6 cellular contexts compared by ENCODE assay signal in genomic region chr20:34432662-34433061, GRCh38.
DNase-seq lines count a peak whose midpoint lies in the region; ATAC-seq, FAIRE-seq and TF ChIP-seq lines count a peak whose summit lies in the region.
"Not testable (repeated sequence)": the region's sequence is repeated elsewhere in the genome, so short reads cannot be mapped to it uniquely, and the experiment has no call there.

No MANE protein-coding gene starts in this region.

- intact Hi-C loops in IMR-90 (cut with micrococcal nuclease); K562 (cut with micrococcal nuclease); HepG2 (cut with micrococcal nuclease; ENCODE audit: unreplicated experiment); thyroid gland (cut with DNase I): not testable (repeated sequence)

- BruUV-seq in IMR-90 (replicated peaks; lab: Mats Ljungman, UMichigan); K562 (replicated peaks; lab: Mats Ljungman, UMichigan); HepG2 (replicated peaks; lab: Mats Ljungman, UMichigan): not testable (repeated sequence)

- H3K9me3 ChIP-seq in A549; IMR-90 (ENCODE audit: control insufficient read depth, insufficient read depth, low read length); K562 (replicated peaks; ENCODE audit: control insufficient read depth, insufficient read depth, low read depth, low read length); HepG2 (ENCODE audit: low read length); thyroid gland: not testable (repeated sequence)

- CTCF ChIA-PET in A549 (lab: Yijun Ruan, JAX); K562 (lab: Yijun Ruan, JAX; ENCODE audit: low intra/inter-chr PET ratio); HepG2 (lab: Yijun Ruan, JAX; ENCODE audit: low intra/inter-chr PET ratio, low total read pairs): not testable (repeated sequence)
- CTCF ChIA-PET in IMR-90 (lab: Yijun Ruan, JAX) = interaction anchor here (1.3 kb wide), 1 partner anchor 120 kb away, joined by 3 read pairs; no protein-coding TSS in a partner anchor

- in situ Hi-C loops in IMR-90 (cut with MboI; ENCODE audit: low sequenced_read_pairs); K562 (cut with MboI); HepG2 (cut with HindIII; ENCODE audit: extremely low pct_ligation_motif_present, low pct_unique_long_range_greater_than_20kb): not testable (repeated sequence)

- not testable (repeated sequence) for H3K56ac ChIP-seq in IMR-90 (ENCODE audit: extremely low read depth, insufficient read depth, low read length)

- peaks cover 45 to 75% of the 10 kb centered on the region in 2 experiments for H3K79me1 ChIP-seq in IMR-90 (ENCODE audit: low read depth in 1 of 2, low read length in 2 of 2)

- not testable (repeated sequence) for ATAC-seq in A549; IMR-90 (ENCODE audit: low read depth); K562; HepG2

- H4K91ac ChIP-seq in IMR-90 (ENCODE audit: insufficient read depth, low read depth, low read length) = not testable (repeated sequence)

- TF ChIP-seq RAD21 in A549 (conservative IDR thresholded peaks at IDR 0.05 in 1 of 2, IDR thresholded peaks at IDR 0.05 in 1 of 2); IMR-90 (IDR thresholded peaks at IDR 0.05; ENCODE audit: low read length); K562 (CRISPR knock-in tag; conservative IDR thresholded peaks at IDR 0.05 in 1 of 2, IDR thresholded peaks at IDR 0.05 in 1 of 2); HepG2 (CRISPR knock-in tag; IDR thresholded peaks at IDR 0.05): not testable (repeated sequence)

- not testable (repeated sequence) for H2AK9ac ChIP-seq in IMR-90 (replicated peaks; ENCODE audit: low read depth, low read length, poor library complexity)

- not testable (repeated sequence) for H3K4me3 ChIP-seq in A549; IMR-90 (ENCODE audit: insufficient read depth, low read depth, low read length); K562; HepG2 (replicated peaks in 1 of 3; ENCODE audit: insufficient read depth in 1 of 3, low read depth in 2 of 3, low read length in 3 of 3); thyroid gland (replicated peaks in 1 of 3)

- not testable (repeated sequence) for H4K8ac ChIP-seq in IMR-90 (ENCODE audit: low read depth in 2 of 2, low read length in 2 of 2)

- H3K9ac ChIP-seq in IMR-90 (ENCODE audit: low read depth, low read length); K562 (ENCODE audit: insufficient read depth in 1 of 2, low read depth in 2 of 2, low read length in 2 of 2); HepG2 (ENCODE audit: insufficient read depth, low read depth, low read length): not testable (repeated sequence)

- not testable (repeated sequence) for H3K79me2 ChIP-seq in K562 (ENCODE audit: control insufficient read depth, insufficient read depth, low read length); HepG2 (ENCODE audit: insufficient read depth, low read length)

- H3K27me3 ChIP-seq in IMR-90 (ENCODE audit: control insufficient read depth, insufficient read depth, low read length); K562 (ENCODE audit: control insufficient read depth in 2 of 2, insufficient read depth in 2 of 2, low read length in 2 of 2); HepG2 (ENCODE audit: control insufficient read depth in 1 of 2, insufficient read depth in 2 of 2, low read length in 2 of 2); thyroid gland: not testable (repeated sequence)

- H3K9me1 ChIP-seq in IMR-90 (ENCODE audit: insufficient read depth, low read length); K562 (ENCODE audit: control insufficient read depth, insufficient read depth, low read length): not testable (repeated sequence)

- not testable (repeated sequence) for TF ChIP-seq EP300 in A549 (IDR thresholded peaks at IDR 0.05); K562 (IDR thresholded peaks at IDR 0.05; ENCODE audit: low read length); HepG2 (IDR thresholded peaks at IDR 0.05; ENCODE audit: low read depth in 2 of 2, low read length in 2 of 2); HepG2 (CRISPR knock-in tag; IDR thresholded peaks at IDR 0.05; ENCODE audit: borderline replicate concordance)

- not testable (repeated sequence) for DNase-seq in A549 (ENCODE audit: low read depth in 1 of 2, low spot score in 1 of 2); HTR-8/SVneo (ENCODE audit: insufficient read length, low spot score); IMR-90; K562 (ENCODE audit: extremely low read depth in 1 of 4, low spot score in 3 of 4); HepG2 (ENCODE audit: low spot score); thyroid gland

- peaks cover 20% of the 10 kb centered on the region for H3K36me3 ChIP-seq in IMR-90 (ENCODE audit: control insufficient read depth, insufficient read depth, low read length)
- H3K36me3 ChIP-seq in K562 (ENCODE audit: control insufficient read depth, insufficient read depth, low read length) = peaks cover 43% of the 10 kb centered on the region; the same call in 2 of the 3 replicates
- peaks cover 16 to 47% of the 10 kb centered on the region in 2 experiments for H3K36me3 ChIP-seq in HepG2 (replicated peaks in 1 of 2; ENCODE audit: control insufficient read depth in 1 of 2, insufficient read depth in 2 of 2, low read length in 2 of 2)
- H3K36me3 ChIP-seq in thyroid gland = not testable (repeated sequence)

- not testable (repeated sequence) for H2BK15ac ChIP-seq in IMR-90 (ENCODE audit: low read depth, low read length)

- not testable (repeated sequence) for H3K4me1 ChIP-seq in A549; IMR-90 (ENCODE audit: control insufficient read depth, insufficient read depth, low read length); K562 (replicated peaks in 1 of 2; ENCODE audit: control insufficient read depth in 2 of 2, insufficient read depth in 2 of 2, low read length in 2 of 2); HepG2 (ENCODE audit: insufficient read depth, low read length)
- H3K4me1 ChIP-seq in thyroid gland = peaks cover 27 to 36% of the 10 kb centered on the region in 2 donors

- not testable (repeated sequence) for H2AK5ac ChIP-seq in IMR-90 (ENCODE audit: low read depth, low read length)

- H3K23ac ChIP-seq in IMR-90 (ENCODE audit: low read depth, low read length) = not testable (repeated sequence)

- H2BK20ac ChIP-seq in IMR-90 (ENCODE audit: low read depth, low read length) = not testable (repeated sequence)

- not testable (repeated sequence) for H3K4ac ChIP-seq in IMR-90 (ENCODE audit: low read depth, low read length)

- not testable (repeated sequence) for H2BK120ac ChIP-seq in IMR-90 (ENCODE audit: low read depth, low read length)

- not testable (repeated sequence) for H3K18ac ChIP-seq in IMR-90 (ENCODE audit: low read depth, low read length)

- H4K20me1 ChIP-seq in IMR-90 (ENCODE audit: insufficient read depth, low read length) = peaks cover 16% of the 10 kb centered on the region; the same call in 1 of the 2 replicates
- H4K20me1 ChIP-seq in K562 (replicated peaks; ENCODE audit: control insufficient read depth, insufficient read depth, low read length); HepG2 (ENCODE audit: insufficient read depth, low read length): not testable (repeated sequence)

- H2AFZ ChIP-seq in IMR-90 (replicated peaks; ENCODE audit: low read length, poor library complexity); K562 (ENCODE audit: low read depth, low read length); HepG2 (ENCODE audit: low read length): not testable (repeated sequence)

- TF ChIP-seq POLR2A in A549 (IDR thresholded peaks at IDR 0.05; ENCODE audit: low read length); IMR-90 (IDR thresholded peaks at IDR 0.05; ENCODE audit: low read depth, low read length); K562 (conservative IDR thresholded peaks at IDR 0.05); HepG2 (IDR thresholded peaks at IDR 0.05; ENCODE audit: insufficient read depth in 1 of 2, low read depth in 2 of 2, low read length in 2 of 2); thyroid gland (IDR thresholded peaks at IDR 0.05): not testable (repeated sequence)

- not testable (repeated sequence) for FAIRE-seq in A549 (lab: Jason Lieb, UNC); K562 (lab: Jason Lieb, UNC); HepG2 (lab: Jason Lieb, UNC)
- peak; percentile 31 for FAIRE-seq in HTR-8/SVneo (lab: Jason Lieb, UNC)

- POLR2A ChIA-PET in A549 (lab: Yijun Ruan, JAX); IMR-90 (lab: Charles Lee; ENCODE audit: unreplicated experiment); HepG2 (lab: Yijun Ruan, JAX): not testable (repeated sequence)
- POLR2A ChIA-PET in K562 (lab: Yijun Ruan, JAX) = interaction anchor here (0.8 kb wide), 1 partner anchor 16 kb away, joined by 4 read pairs; no protein-coding TSS in a partner anchor

- not testable (repeated sequence) for H2BK5ac ChIP-seq in IMR-90 (ENCODE audit: low read depth, low read length, poor library complexity, severe bottlenecking)

- dilution Hi-C loops in IMR-90 (cut with HindIII; ENCODE audit: low sequenced_read_pairs, unreplicated experiment) = not testable (repeated sequence)

- TF ChIP-seq CTCF in A549 (IDR thresholded peaks at IDR 0.05); IMR-90 (conservative IDR thresholded peaks at IDR 0.05; ENCODE audit: low read depth, low read length); K562 (IDR thresholded peaks at IDR 0.05 in 2 of 3, conservative IDR thresholded peaks at IDR 0.05 in 1 of 3; ENCODE audit: insufficient read depth in 2 of 3, low read depth in 1 of 3, low read length in 3 of 3); HepG2 (CRISPR knock-in tag; IDR thresholded peaks at IDR 0.05); thyroid gland (IDR thresholded peaks at IDR 0.05): not testable (repeated sequence)

- not testable (repeated sequence) for H4K5ac ChIP-seq in IMR-90 (ENCODE audit: low read depth, low read length)

- H3K14ac ChIP-seq in IMR-90 (replicated peaks; ENCODE audit: low read depth, low read length) = not testable (repeated sequence)

- WGBS in A549 (ENCODE audit: missing lambda C conversion rate) = 96% methylated on average over 6 of the region's 6 CpGs
- WGBS in IMR-90 (ENCODE audit: extremely low coverage in 2 of 2, insufficient read length in 1 of 2), 2 experiments = no CpG with 5 or more reads among the region's 6 CpGs
- 95% methylated on average over 6 of the region's 6 CpGs for WGBS in K562 (ENCODE audit: insufficient coverage, low coverage, missing lambda C conversion rate)
- WGBS in HepG2 (ENCODE audit: low lambda C conversion rate) = 97% methylated on average over 6 of the region's 6 CpGs
- WGBS in thyroid gland, 2 donors = 93 to 97% methylated on average over 6 of the region's 6 CpGs

- not testable (repeated sequence) for H3K4me2 ChIP-seq in A549; IMR-90 (ENCODE audit: low read depth, low read length); K562 (ENCODE audit: insufficient read depth, low read length); HepG2 (ENCODE audit: low read depth, low read length)

- H3K27ac ChIP-seq in A549; IMR-90 (ENCODE audit: insufficient read depth, low read length); K562 (ENCODE audit: extremely low read depth, low read depth, low read length); HepG2 (ENCODE audit: extremely low read length, insufficient read depth, low read length): not testable (repeated sequence)
- peak overlapping the region in 2 of 3 donors; percentile 34 to 93 for H3K27ac ChIP-seq in thyroid gland
